Comparison of ENCODE assay signal across 23 cellular contexts in the genomic region with DNA sequence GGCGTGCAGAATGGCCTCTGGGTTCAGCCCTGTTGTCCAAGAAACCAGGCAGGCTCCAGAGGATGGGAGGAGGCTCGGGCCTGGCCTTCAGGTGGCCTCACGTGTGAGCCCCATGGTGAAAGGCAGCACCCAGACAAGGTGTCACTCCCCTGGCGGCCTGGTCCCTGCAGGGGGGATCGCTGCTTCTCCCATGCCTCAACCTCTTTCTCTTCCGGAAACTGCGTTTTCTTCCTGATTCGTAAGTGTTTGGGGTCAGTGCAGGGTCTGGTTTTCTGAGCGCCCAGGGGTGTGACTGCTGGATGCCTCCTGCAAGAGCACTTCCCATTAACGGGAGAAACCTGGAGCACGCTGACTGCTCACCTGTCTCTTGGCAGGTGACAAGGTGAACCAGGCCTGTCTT.
DNase-seq lines count a peak whose midpoint lies in the region; ATAC-seq, FAIRE-seq and TF ChIP-seq lines count a peak whose summit lies in the region.
"Had no signal": no experiment of that assay in that cellular context is flagged by ENCODE, and none has a peak within 500 bp of the region (broad histone marks: within the 10 kb centered on the region; RNA-seq: fewer than 3 reads in every experiment).

No MANE protein-coding gene starts in this region.

- no peak overlapping the region for H3K18ac ChIP-seq in neuronal stem cell (ENCODE audit: low read length)

- WGBS in adrenal gland, 4 donors = 87 to 93% (median 91%) methylated on average over 6 to 11 of the region's 11 CpGs
- WGBS in HepG2 (ENCODE audit: low lambda C conversion rate) = 87% methylated on average over 9 of the region's 11 CpGs
- no CpG with 5 or more reads among the region's 11 CpGs for WGBS in neuronal stem cell (ENCODE audit: extremely low coverage in 2 of 2, insufficient read length in 2 of 2, insufficient replicate concordance in 1 of 2), 2 donors

- H3K27ac ChIP-seq in adrenal gland = peak overlapping the region in 4 of 5 donors; percentile 78 to 96 (median 84)
- no peak overlapping the region for H3K27ac ChIP-seq in HepG2 (ENCODE audit: extremely low read length, insufficient read depth, low read length)
- no peak overlapping the region for H3K27ac ChIP-seq in neuronal stem cell (replicated peaks; ENCODE audit: low read length)
- no peak overlapping the region for H3K27ac ChIP-seq in substantia nigra (ENCODE audit: low read depth, low read length, poor library complexity, severe bottlenecking)
- H3K27ac ChIP-seq: 22Rv1, BLaER1, C4-2B, GM23248 had no signal

- no peak overlapping the region for H4K8ac ChIP-seq in neuronal stem cell (ENCODE audit: low read depth, low read length)

- H3K79me2 ChIP-seq in HepG2 (ENCODE audit: insufficient read depth, low read length) = peaks cover 3% of the 10 kb centered on the region

- H4K20me1 ChIP-seq in HepG2 (ENCODE audit: insufficient read depth, low read length) = peaks cover 3% of the 10 kb centered on the region; the same call in 1 of the 2 replicates
- H4K20me1 ChIP-seq: BLaER1 had no signal

- no peak for FAIRE-seq in HepG2 (lab: Jason Lieb, UNC)
- FAIRE-seq: A204.1, G401.6, GM12892, GM19239 had no signal

- ATAC-seq in Right ventricle myocardium superior (ENCODE audit: poor library complexity) (no peak), Right ventricle myocardium inferior (no peak), HepG2 (no peak)
- ATAC-seq: CD8-positive, alpha-beta T cell; HCT116 had no signal

- H3K4me3 ChIP-seq in adrenal gland (no peak overlapping the region), HepG2 (replicated peaks in 1 of 3; ENCODE audit: insufficient read depth in 1 of 3, low read depth in 2 of 3, low read length in 3 of 3) (no peak overlapping the region), neuronal stem cell (ENCODE audit: low read length in 2 of 2) (no peak overlapping the region)
- H3K4me3 ChIP-seq: BLaER1, GM23248 had no signal

- H3K36me3 ChIP-seq in adrenal gland (replicated peaks in 1 of 2) (peaks cover 0 to 5% of the 10 kb centered on the region in 2 donors), HepG2 (replicated peaks in 1 of 2; ENCODE audit: control insufficient read depth in 1 of 2, insufficient read depth in 2 of 2, low read length in 2 of 2) (peaks cover 0 to 12% of the 10 kb centered on the region in 2 experiments; a peak in 1 of 5 replicates), neuronal stem cell (replicated peaks in 1 of 2; ENCODE audit: control insufficient read depth in 2 of 2, insufficient read depth in 2 of 2, low read length in 2 of 2) (peaks cover 3 to 16% of the 10 kb centered on the region in 2 donors)

- H2BK120ac ChIP-seq in neuronal stem cell (ENCODE audit: low read depth, low read length) = no peak overlapping the region

- H3K14ac ChIP-seq in neuronal stem cell (ENCODE audit: low read length) = no peak overlapping the region

- peak overlapping the region; percentile 40 for H3K23ac ChIP-seq in neuronal stem cell (ENCODE audit: low read depth, low read length, poor library complexity)

- H3K27me3 ChIP-seq in adrenal gland (no peaks in the 10 kb centered on the region), HepG2 (ENCODE audit: control insufficient read depth in 1 of 2, insufficient read depth in 2 of 2, low read length in 2 of 2) (no peaks in the 10 kb centered on the region), neuronal stem cell (ENCODE audit: control insufficient read depth in 3 of 3, insufficient read depth in 3 of 3, low read depth in 1 of 3, low read length in 3 of 3) (no peaks in the 10 kb centered on the region)

- H2AK5ac ChIP-seq in neuronal stem cell (ENCODE audit: low read depth, low read length) = no peak overlapping the region

- no peak overlapping the region for H3K4ac ChIP-seq in neuronal stem cell (ENCODE audit: low read length)

- no peak for TF ChIP-seq EP300 in HepG2 (IDR thresholded peaks at IDR 0.05; ENCODE audit: low read depth in 2 of 2, low read length in 2 of 2)
- TF ChIP-seq EP300 in HepG2 (CRISPR knock-in tag; IDR thresholded peaks at IDR 0.05; ENCODE audit: borderline replicate concordance) = no peak

- H2AFZ ChIP-seq in HepG2 (ENCODE audit: low read length) (no peak overlapping the region), neuronal stem cell (ENCODE audit: low read length) (no peak overlapping the region)
- H2AFZ ChIP-seq: GM23248 had no signal

- TF ChIP-seq RAD21 in HepG2 (CRISPR knock-in tag; IDR thresholded peaks at IDR 0.05) = no peak

- H3K4me2 ChIP-seq in HepG2 (ENCODE audit: low read depth, low read length) = no peak overlapping the region
- H3K4me2 ChIP-seq in neuronal stem cell (ENCODE audit: insufficient read depth, low read length, poor library complexity, severe bottlenecking) = no peak overlapping the region
- H3K4me2 ChIP-seq: BLaER1 had no signal

- BruUV-seq in HepG2 (replicated peaks; lab: Mats Ljungman, UMichigan) = no TSS peak

- H3K9ac ChIP-seq in HepG2 (ENCODE audit: insufficient read depth, low read depth, low read length) (no peak overlapping the region), neuronal stem cell (ENCODE audit: low read depth, low read length, poor library complexity) (peak overlapping the region; percentile 51)
- H3K9ac ChIP-seq: BLaER1, GM23248 had no signal

- no peak overlapping the region for H4K91ac ChIP-seq in neuronal stem cell (ENCODE audit: low read depth, low read length, poor library complexity)

- H2BK12ac ChIP-seq in neuronal stem cell (ENCODE audit: low read length) = no peak overlapping the region

- intact Hi-C loops in Right ventricle myocardium superior (cut with DNase I) (no loop called here), Right ventricle myocardium inferior (cut with DNase I) (no loop called here), adrenal gland (cut with DNase I) (no loop called here), HepG2 (cut with micrococcal nuclease; ENCODE audit: unreplicated experiment) (no loop called here)

- H3K79me1 ChIP-seq in neuronal stem cell (ENCODE audit: low read depth, low read length) = peaks cover 3% of the 10 kb centered on the region

- POLR2A ChIA-PET in HepG2 (lab: Yijun Ruan, JAX) = interaction anchor here (1.2 to 1.3 kb wide), 2 partner anchors 10 to 42 kb away, joined by 3 to 8 read pairs; no protein-coding TSS in a partner anchor

- TF ChIP-seq CTCF in adrenal gland (IDR thresholded peaks at IDR 0.05) (no peak), HepG2 (CRISPR knock-in tag; IDR thresholded peaks at IDR 0.05) (no peak)

- peaks cover 21 to 27% of the 10 kb centered on the region in 2 donors for H3K4me1 ChIP-seq in adrenal gland (replicated peaks in 1 of 2)
- peaks cover 19% of the 10 kb centered on the region for H3K4me1 ChIP-seq in HepG2 (ENCODE audit: insufficient read depth, low read length)
- H3K4me1 ChIP-seq in neuronal stem cell (ENCODE audit: control insufficient read depth in 2 of 2, insufficient read depth in 1 of 2, low read depth in 1 of 2, low read length in 2 of 2) = peaks cover 6 to 13% of the 10 kb centered on the region in 2 donors
- H3K4me1 ChIP-seq: Caco-2 had no signal

- no peak overlapping the region for H2BK15ac ChIP-seq in neuronal stem cell (ENCODE audit: low read length)

- DNase-seq in Right ventricle myocardium superior (peak; percentile 30), Right ventricle myocardium inferior (ENCODE audit: missing footprints) (no peak), adrenal gland (no peak), HepG2 (ENCODE audit: low spot score) (no peak), neuronal stem cell (ENCODE audit: low spot score) (no peak), mucosa of gallbladder (ENCODE audit: low spot score) (no peak), substantia nigra (lab: John Stamatoyannopoulos, UW) (no peak), NCI-H1105 (lab: John Stamatoyannopoulos, UW) (no peak)
- DNase-seq: Caco-2; CD4-positive, CD25-positive, alpha-beta regulatory T cell; DMS153; DND-41; GM23248; H9 had no signal

- no peak for TF ChIP-seq POLR2A in adrenal gland (IDR thresholded peaks at IDR 0.05)
- no peak for TF ChIP-seq POLR2A in HepG2 (IDR thresholded peaks at IDR 0.05; ENCODE audit: insufficient read depth in 1 of 2, low read depth in 2 of 2, low read length in 2 of 2)

- no peak overlapping the region for H2BK5ac ChIP-seq in neuronal stem cell (ENCODE audit: low read length)

- in situ Hi-C loops in HepG2 (cut with HindIII; ENCODE audit: extremely low pct_ligation_motif_present, low pct_unique_long_range_greater_than_20kb) = no loop called here

- H3K9me3 ChIP-seq in adrenal gland (replicated peaks in 1 of 3) = peaks cover 0 to 8% (median 0%) of the 10 kb centered on the region in 3 donors
- peaks cover 13% of the 10 kb centered on the region; the same call in 1 of the 2 replicates for H3K9me3 ChIP-seq in HepG2 (ENCODE audit: low read length)
- H3K9me3 ChIP-seq in neuronal stem cell (replicated peaks in 1 of 2; ENCODE audit: control insufficient read depth in 2 of 2, insufficient read depth in 1 of 2, low read depth in 1 of 2, low read length in 2 of 2) = peaks cover 14 to 21% of the 10 kb centered on the region in 2 donors

- CTCF ChIA-PET in HepG2 (lab: Yijun Ruan, JAX; ENCODE audit: low intra/inter-chr PET ratio, low total read pairs) = no interaction called here

TF ChIP-seq in HepG2, 621 proteins besides CTCF, POLR2A, EP300 and RAD21 (continues in another document):
- TF ChIP-seq, protein P1, sequence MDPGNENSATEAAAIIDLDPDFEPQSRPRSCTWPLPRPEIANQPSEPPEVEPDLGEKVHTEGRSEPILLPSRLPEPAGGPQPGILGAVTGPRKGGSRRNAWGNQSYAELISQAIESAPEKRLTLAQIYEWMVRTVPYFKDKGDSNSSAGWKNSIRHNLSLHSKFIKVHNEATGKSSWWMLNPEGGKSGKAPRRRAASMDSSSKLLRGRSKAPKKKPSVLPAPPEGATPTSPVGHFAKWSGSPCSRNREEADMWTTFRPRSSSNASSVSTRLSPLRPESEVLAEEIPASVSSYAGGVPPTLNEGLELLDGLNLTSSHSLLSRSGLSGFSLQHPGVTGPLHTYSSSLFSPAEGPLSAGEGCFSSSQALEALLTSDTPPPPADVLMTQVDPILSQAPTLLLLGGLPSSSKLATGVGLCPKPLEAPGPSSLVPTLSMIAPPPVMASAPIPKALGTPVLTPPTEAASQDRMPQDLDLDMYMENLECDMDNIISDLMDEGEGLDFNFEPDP (CRISPR knock-in tag; conservative IDR thresholded peaks at IDR 0.05) = 0 out of 2 replicates have a peak, but pooled peaks have one; percentile 14
- TF ChIP-seq, protein P2, sequence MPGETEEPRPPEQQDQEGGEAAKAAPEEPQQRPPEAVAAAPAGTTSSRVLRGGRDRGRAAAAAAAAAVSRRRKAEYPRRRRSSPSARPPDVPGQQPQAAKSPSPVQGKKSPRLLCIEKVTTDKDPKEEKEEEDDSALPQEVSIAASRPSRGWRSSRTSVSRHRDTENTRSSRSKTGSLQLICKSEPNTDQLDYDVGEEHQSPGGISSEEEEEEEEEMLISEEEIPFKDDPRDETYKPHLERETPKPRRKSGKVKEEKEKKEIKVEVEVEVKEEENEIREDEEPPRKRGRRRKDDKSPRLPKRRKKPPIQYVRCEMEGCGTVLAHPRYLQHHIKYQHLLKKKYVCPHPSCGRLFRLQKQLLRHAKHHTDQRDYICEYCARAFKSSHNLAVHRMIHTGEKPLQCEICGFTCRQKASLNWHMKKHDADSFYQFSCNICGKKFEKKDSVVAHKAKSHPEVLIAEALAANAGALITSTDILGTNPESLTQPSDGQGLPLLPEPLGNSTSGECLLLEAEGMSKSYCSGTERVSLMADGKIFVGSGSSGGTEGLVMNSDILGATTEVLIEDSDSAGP (CRISPR knock-in tag; IDR thresholded peaks at IDR 0.05; ENCODE audit: borderline replicate concordance) = 0 out of 2 replicates have a peak, but pooled peaks have one; percentile 4
- TF ChIP-seq ZNF546 (CRISPR knock-in tag; conservative IDR thresholded peaks at IDR 0.05) = 0 out of 2 replicates have a peak, but pooled peaks have one; percentile 11

Comparison
In these comparisons a context has a peak if more than half of its experiments do, and no peak if none do; other contexts are left out.
1. H3K27ac ChIP-seq: peak in adrenal gland (4 of 5); none in HepG2 (single experiment), neuronal stem cell (single experiment) and substantia nigra (single experiment).